Comparison of ENCODE assay signal across 19 cellular contexts in genomic region chr15:68765602-68766368, GRCh38.
"Had no signal": no experiment of that assay in that cellular context is flagged by ENCODE, and none has a peak within 500 bp of the region (broad histone marks: within the 10 kb centered on the region; RNA-seq: fewer than 3 reads in every experiment).

No MANE protein-coding gene starts in this region.

- ATAC-seq: activated CD8-positive, alpha-beta T cell treated with anti-CD3 and anti-CD28 coated beads for 36 hours; activated T-cell treated with anti-CD3 and anti-CD28 coated beads, Interleukin-2, amount 50 U/mL, for 72 hours; foreskin keratinocyte; left cardiac atrium; sciatic nerve had no signal

- H3K9me3 ChIP-seq: esophagus squamous epithelium, psoas muscle had no signal

- H3K4me1 ChIP-seq: foreskin keratinocyte had no signal

- H3K36me3 ChIP-seq: esophagus squamous epithelium had no signal

- H3K4me3 ChIP-seq: dorsolateral prefrontal cortex, esophagus squamous epithelium, psoas muscle had no signal

- H3K27me3 ChIP-seq: dorsolateral prefrontal cortex, esophagus squamous epithelium had no signal

- DNase-seq: activated CD4-positive, alpha-beta T cell treated with anti-CD3 and anti-CD28 coated beads for 1 hour; activated CD8-positive, alpha-beta memory T cell treated with anti-CD3 and anti-CD28 coated beads, Interleukin-2, amount 50 U/mL, for 4 hours; activated CD8-positive, alpha-beta T cell treated with anti-CD3 and anti-CD28 coated beads for 36 hours; activated gamma-delta T cell treated with Interleukin-2 at 50 U/mL for 16 hours; activated naive CD8-positive, alpha-beta T cell treated with anti-CD3 and anti-CD28 coated beads, Interleukin-2, amount 10 ng/mL, durations not matched to agents 7 days and 5 days; activated T-cell treated with anti-CD3 and anti-CD28 coated beads, Interleukin-2, amount 50 U/mL, for 72 hours; anterior cingulate cortex; dorsolateral prefrontal cortex; esophagus squamous epithelium; foreskin keratinocyte; left cardiac atrium; mammary epithelial cell; nephron progenitor cell; psoas muscle; stimulated activated CD4-positive, alpha-beta T cell treated with anti-CD3 and anti-CD28 coated beads, Interleukin-12 subunit alpha, Interleukin-12 subunit beta, amount 100 ng/mL, for 4 hours; stimulated activated CD4-positive, alpha-beta T cell treated with anti-CD3 and anti-CD28 coated beads, Interleukin-2, amount 100 ng/mL, for 48 hours; stimulated activated naive CD4-positive, alpha-beta T cell treated with Interleukin-2 at 50 U/mL for 16 hours; trophoblast cell had no signal

- H3K27ac ChIP-seq: dorsolateral prefrontal cortex, esophagus squamous epithelium, foreskin keratinocyte, psoas muscle had no signal
